ENCODE assay signal across 8 cellular contexts in genomic region chr13:110705356-110705825, GRCh38. TPM values are rescaled to one million over a fixed set of nuclear protein-coding genes. Genes with fewer than 3 reads are reported as not detected.
DNase-seq lines count a peak whose midpoint lies in the region; ATAC-seq and TF ChIP-seq lines count a peak whose summit lies in the region.

No MANE protein-coding gene starts in this region.

- peak overlapping the region; percentile 87 for H3K9ac ChIP-seq in NT2/D1 (ENCODE audit: insufficient read length, low read depth)
- H3K9ac ChIP-seq in neural progenitor cell, result peak overlapping the region; percentile 79

- peaks cover 44% of the 10 kb centered on the region for H3K4me1 Mint-ChIP-seq in CD8-positive, alpha-beta T cell (ENCODE audit: low read depth)
- H3K4me1 Mint-ChIP-seq in effector memory CD8-positive, alpha-beta T cell (ENCODE audit: low read depth in 2 of 2), result peaks cover 23 to 24% of the 10 kb centered on the region in 2 donors
- H3K4me1 Mint-ChIP-seq in neural progenitor cell, result peaks cover 38% of the 10 kb centered on the region

- TF ChIP-seq CTCF in CD8-positive, alpha-beta T cell (IDR thresholded peaks at IDR 0.05), result no peak
- no peak for TF ChIP-seq CTCF in neural progenitor cell (IDR thresholded peaks at IDR 0.05)

- no peaks in the 10 kb centered on the region for H3K27me3 ChIP-seq in CD8-positive, alpha-beta T cell (ENCODE audit: insufficient read depth, low read length)
- H3K27me3 ChIP-seq in NT2/D1 (ENCODE audit: insufficient read depth, insufficient read length) (no peaks in the 10 kb centered on the region), neural progenitor cell (no peaks in the 10 kb centered on the region)

- no peak for DNase-seq in CD8-positive, alpha-beta T cell
- DNase-seq in NT2/D1 (ENCODE audit: low read depth, low spot score) (no peak), neural progenitor cell (ENCODE audit: low spot score) (no peak), SK-N-DZ (ENCODE audit: low spot score) (no peak), RPMI8226 (no peak), NCI-H1092 (lab: John Stamatoyannopoulos, UW) (no peak), DMS 273 treated with DMSO at 0.1 percent for 48 hours (lab: John Stamatoyannopoulos, UW) (no peak)
- no peak for DNase-seq in effector memory CD8-positive, alpha-beta T cell

- POLR2A ChIA-PET in CD8-positive, alpha-beta T cell (lab: Charles Lee), result interaction anchor here (0.8 to 1.7 kb wide), 2 partner anchors 10 to 13 kb away, joined by 4 to 10 read pairs; no protein-coding TSS in a partner anchor

- H3K27me3 Mint-ChIP-seq in CD8-positive, alpha-beta T cell (ENCODE audit: low read depth), result no peaks in the 10 kb centered on the region
- H3K27me3 Mint-ChIP-seq in effector memory CD8-positive, alpha-beta T cell, result no peaks in the 10 kb centered on the region
- peaks cover 11% of the 10 kb centered on the region for H3K27me3 Mint-ChIP-seq in neural progenitor cell (ENCODE audit: insufficient read depth, low read depth)

- peak overlapping the region; percentile 58 for H2AFZ ChIP-seq in neural progenitor cell (replicated peaks)

- H3K36me3 ChIP-seq in CD8-positive, alpha-beta T cell (ENCODE audit: insufficient read depth, low read length), result no peaks in the 10 kb centered on the region
- peaks cover 34% of the 10 kb centered on the region for H3K36me3 ChIP-seq in NT2/D1 (ENCODE audit: insufficient read depth, insufficient read length, low read length)
- H3K36me3 ChIP-seq in neural progenitor cell, result peaks cover 5% of the 10 kb centered on the region

- H3K4me2 ChIP-seq in neural progenitor cell, result peak overlapping the region; percentile 89

- peaks cover 41% of the 10 kb centered on the region for H3K4me1 ChIP-seq in CD8-positive, alpha-beta T cell (ENCODE audit: insufficient read depth, low read length)
- peaks cover 8% of the 10 kb centered on the region for H3K4me1 ChIP-seq in NT2/D1 (ENCODE audit: insufficient read depth, insufficient read length)
- peaks cover 6% of the 10 kb centered on the region for H3K4me1 ChIP-seq in neural progenitor cell

- H3K79me2 ChIP-seq in neural progenitor cell (ENCODE audit: low read depth), result peaks cover 35% of the 10 kb centered on the region

- no peaks in the 10 kb centered on the region for H3K9me3 Mint-ChIP-seq in CD8-positive, alpha-beta T cell
- H3K9me3 Mint-ChIP-seq in effector memory CD8-positive, alpha-beta T cell, result no peaks in the 10 kb centered on the region
- H3K9me3 Mint-ChIP-seq in neural progenitor cell, result no peaks in the 10 kb centered on the region

- no peak for ATAC-seq in CD8-positive, alpha-beta T cell
- no peak for ATAC-seq in effector memory CD8-positive, alpha-beta T cell (replicated peaks)

- no peaks in the 10 kb centered on the region for H3K9me3 ChIP-seq in CD8-positive, alpha-beta T cell (ENCODE audit: low read length)
- H3K9me3 ChIP-seq in NT2/D1 (ENCODE audit: insufficient read depth, low read length), result no peaks in the 10 kb centered on the region
- no peaks in the 10 kb centered on the region for H3K9me3 ChIP-seq in neural progenitor cell (ENCODE audit: low read depth)

- peak overlapping the region; percentile 76 for H3K4me3 ChIP-seq in CD8-positive, alpha-beta T cell (ENCODE audit: low read depth, low read length)
- H3K4me3 ChIP-seq in NT2/D1 (ENCODE audit: insufficient read length, low read depth) (peak overlapping the region; percentile 72), neural progenitor cell (peak overlapping the region; percentile 95)

- H3K36me3 Mint-ChIP-seq in CD8-positive, alpha-beta T cell, result peaks cover 28% of the 10 kb centered on the region
- H3K36me3 Mint-ChIP-seq in effector memory CD8-positive, alpha-beta T cell (ENCODE audit: insufficient read depth), result peaks cover 20% of the 10 kb centered on the region
- peaks cover 8% of the 10 kb centered on the region for H3K36me3 Mint-ChIP-seq in neural progenitor cell

- peaks cover 19% of the 10 kb centered on the region for H3F3A ChIP-seq in neural progenitor cell (ENCODE audit: low read depth)

- H3K27ac ChIP-seq in CD8-positive, alpha-beta T cell (ENCODE audit: low read depth, low read length), result peak overlapping the region; percentile 69
- H3K27ac ChIP-seq in neural progenitor cell, result no peak overlapping the region

- H3K27ac Mint-ChIP-seq in CD8-positive, alpha-beta T cell, result peak overlapping the region; percentile 88
- peak overlapping the region; percentile 72 to 78 for H3K27ac Mint-ChIP-seq in effector memory CD8-positive, alpha-beta T cell
- H3K27ac Mint-ChIP-seq in neural progenitor cell, result peak overlapping the region; percentile 97

- CTCF ChIA-PET in CD8-positive, alpha-beta T cell (lab: Charles Lee), result no interaction called here

- intact Hi-C loops in CD8-positive, alpha-beta T cell (cut with DNase I, micrococcal nuclease), result loop anchor here (1.0 to 10.0 kb wide), 3 partner anchors 91 to 449 kb away; partner anchors contain the start of gene NAXD (in 1 of the 2)

- peak overlapping the region; percentile 95 for H3K4me3 Mint-ChIP-seq in CD8-positive, alpha-beta T cell
- H3K4me3 Mint-ChIP-seq in effector memory CD8-positive, alpha-beta T cell, result peak overlapping the region; percentile 88 to 90
- peak overlapping the region; percentile 95 for H3K4me3 Mint-ChIP-seq in neural progenitor cell

- H4K20me1 ChIP-seq in neural progenitor cell (ENCODE audit: low read depth), result peaks cover 2% of the 10 kb centered on the region

RNA-seq across cellular contexts. Expression of gene CARS2, which starts 0.5 kb away (rescaled TPM):
- 10 to 100 TPM; 48.2 to 48.8 TPM for total RNA-seq in CD8-positive, alpha-beta T cell
- total RNA-seq in neural progenitor cell (ENCODE audit: low replicate concordance), result 50.0 and 61.4 TPM in 2 replicates
- 61.8 and 63.5 TPM in 2 replicates for polyA plus RNA-seq in SK-N-DZ (2014; cell fraction: cytosol; rRNA removed)
- polyA plus RNA-seq in SK-N-DZ (2014; cell fraction: nucleus; rRNA removed), result 201 and 212 TPM in 2 replicates

RNA-seq across cellular contexts. Expression of gene ING1, which starts 8.1 kb away (rescaled TPM):
- 10 to 100 TPM; 14.9 to 15.6 TPM for total RNA-seq in CD8-positive, alpha-beta T cell
- total RNA-seq in neural progenitor cell (ENCODE audit: low replicate concordance), result 14.7 and 24.3 TPM in 2 replicates
- polyA plus RNA-seq in SK-N-DZ (2014; cell fraction: cytosol; rRNA removed), result 7.1 and 11.7 TPM in 2 replicates
- polyA plus RNA-seq in SK-N-DZ (2014; cell fraction: nucleus; rRNA removed), result 6.8 and 9.8 TPM in 2 replicates
